Comparison of ENCODE assay signal across 1 cellular context in the genomic region with DNA sequence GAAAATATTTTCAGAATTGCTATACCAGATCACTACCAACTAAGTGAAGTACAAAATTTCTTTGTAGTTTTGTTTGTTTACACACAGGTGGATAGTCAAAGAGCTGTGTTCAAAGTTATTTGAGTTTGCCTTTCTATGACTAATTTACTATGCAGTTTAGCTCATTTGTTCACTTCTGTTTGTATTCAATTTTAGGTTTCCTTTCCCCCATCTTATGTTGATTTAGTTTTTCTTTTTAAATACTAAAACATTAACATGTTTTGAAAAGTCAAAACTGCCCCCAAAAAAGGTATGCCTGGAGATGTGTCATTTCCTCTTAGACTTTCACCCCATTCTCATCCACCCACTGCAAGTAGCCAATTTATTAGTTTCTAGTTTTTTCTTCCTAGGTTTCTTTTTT.
TF ChIP-seq lines count a peak whose summit lies in the region.

No MANE protein-coding gene starts in this region.

TF ChIP-seq in HepG2, 621 proteins besides CTCF, POLR2A, EP300 and RAD21 (continued from another document and continues in another):
- no peak for TF ChIP-seq ZNF143 (CRISPR knock-in tag; IDR thresholded peaks at IDR 0.05)
- no peak for TF ChIP-seq DBP (CRISPR knock-in tag; IDR thresholded peaks at IDR 0.05; ENCODE audit: not compliant biosample characterization)
- no peak for TF ChIP-seq SMAD1 (CRISPR knock-in tag; IDR thresholded peaks at IDR 0.05; ENCODE audit: borderline replicate concordance, low read depth)
- TF ChIP-seq ZNF337 (CRISPR knock-in tag; IDR thresholded peaks at IDR 0.05; ENCODE audit: borderline replicate concordance, low read depth): no peak
- TF ChIP-seq ZNF556 (CRISPR knock-in tag; IDR thresholded peaks at IDR 0.05; ENCODE audit: borderline replicate concordance): no peak
- TF ChIP-seq FOXO4 (CRISPR knock-in tag; conservative IDR thresholded peaks at IDR 0.05): no peak
- TF ChIP-seq MXI1 (IDR thresholded peaks at IDR 0.05; ENCODE audit: borderline replicate concordance, low read depth, low read length): no peak; the same call in 2 of the 3 replicates
- no peak for TF ChIP-seq MYPOP (CRISPR knock-in tag; IDR thresholded peaks at IDR 0.05)
- TF ChIP-seq AHDC1 (CRISPR knock-in tag; IDR thresholded peaks at IDR 0.05; ENCODE audit: borderline replicate concordance): peak; percentile 53; the same call in 1 of the 2 replicates
- TF ChIP-seq MED1 (CRISPR knock-in tag; IDR thresholded peaks at IDR 0.05): 0 out of 2 replicates have a peak, but pooled peaks have one; percentile 29
- no peak for TF ChIP-seq YEATS4 (CRISPR knock-in tag; IDR thresholded peaks at IDR 0.05; ENCODE audit: borderline replicate concordance)
- no peak for TF ChIP-seq NR2F1 (CRISPR knock-in tag; IDR thresholded peaks at IDR 0.05)
- no peak for TF ChIP-seq ZNF672 (CRISPR knock-in tag; IDR thresholded peaks at IDR 0.05)
- no peak for TF ChIP-seq ZZZ3 (CRISPR knock-in tag; IDR thresholded peaks at IDR 0.05; ENCODE audit: borderline replicate concordance)
- no peak for TF ChIP-seq SP5 (CRISPR knock-in tag; IDR thresholded peaks at IDR 0.05; ENCODE audit: borderline replicate concordance, low read depth)
- TF ChIP-seq, protein P1, sequence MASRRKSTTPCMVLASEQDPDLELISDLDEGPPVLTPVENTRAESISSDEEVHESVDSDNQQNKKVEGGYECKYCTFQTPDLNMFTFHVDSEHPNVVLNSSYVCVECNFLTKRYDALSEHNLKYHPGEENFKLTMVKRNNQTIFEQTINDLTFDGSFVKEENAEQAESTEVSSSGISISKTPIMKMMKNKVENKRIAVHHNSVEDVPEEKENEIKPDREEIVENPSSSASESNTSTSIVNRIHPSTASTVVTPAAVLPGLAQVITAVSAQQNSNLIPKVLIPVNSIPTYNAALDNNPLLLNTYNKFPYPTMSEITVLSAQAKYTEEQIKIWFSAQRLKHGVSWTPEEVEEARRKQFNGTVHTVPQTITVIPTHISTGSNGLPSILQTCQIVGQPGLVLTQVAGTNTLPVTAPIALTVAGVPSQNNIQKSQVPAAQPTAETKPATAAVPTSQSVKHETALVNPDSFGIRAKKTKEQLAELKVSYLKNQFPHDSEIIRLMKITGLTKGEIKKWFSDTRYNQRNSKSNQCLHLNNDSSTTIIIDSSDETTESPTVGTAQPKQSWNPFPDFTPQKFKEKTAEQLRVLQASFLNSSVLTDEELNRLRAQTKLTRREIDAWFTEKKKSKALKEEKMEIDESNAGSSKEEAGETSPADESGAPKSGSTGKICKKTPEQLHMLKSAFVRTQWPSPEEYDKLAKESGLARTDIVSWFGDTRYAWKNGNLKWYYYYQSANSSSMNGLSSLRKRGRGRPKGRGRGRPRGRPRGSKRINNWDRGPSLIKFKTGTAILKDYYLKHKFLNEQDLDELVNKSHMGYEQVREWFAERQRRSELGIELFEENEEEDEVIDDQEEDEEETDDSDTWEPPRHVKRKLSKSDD (CRISPR knock-in tag; IDR thresholded peaks at IDR 0.05; ENCODE audit: low read depth): no peak
- no peak for TF ChIP-seq KDM4B (CRISPR knock-in tag; IDR thresholded peaks at IDR 0.05)
- no peak for TF ChIP-seq ERF (CRISPR knock-in tag; IDR thresholded peaks at IDR 0.05)
- no peak for TF ChIP-seq SOX13 (IDR thresholded peaks at IDR 0.05)
- peak in 1 of 2 experiments; percentile 41; a peak in 1 of 4 replicates for TF ChIP-seq SOX13 (CRISPR knock-in tag; conservative IDR thresholded peaks at IDR 0.05 in 1 of 2, IDR thresholded peaks at IDR 0.05 in 1 of 2)
- no peak for TF ChIP-seq CENPX (CRISPR knock-in tag; IDR thresholded peaks at IDR 0.05)
- peak; percentile 26; the same call in 1 of the 2 replicates for TF ChIP-seq ZNF24 (IDR thresholded peaks at IDR 0.05)
- TF ChIP-seq, protein P2, sequence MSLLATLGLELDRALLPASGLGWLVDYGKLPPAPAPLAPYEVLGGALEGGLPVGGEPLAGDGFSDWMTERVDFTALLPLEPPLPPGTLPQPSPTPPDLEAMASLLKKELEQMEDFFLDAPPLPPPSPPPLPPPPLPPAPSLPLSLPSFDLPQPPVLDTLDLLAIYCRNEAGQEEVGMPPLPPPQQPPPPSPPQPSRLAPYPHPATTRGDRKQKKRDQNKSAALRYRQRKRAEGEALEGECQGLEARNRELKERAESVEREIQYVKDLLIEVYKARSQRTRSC (CRISPR knock-in tag; IDR thresholded peaks at IDR 0.05; ENCODE audit: low read depth): no peak
- no peak for TF ChIP-seq DMTF1 (CRISPR knock-in tag; IDR thresholded peaks at IDR 0.05)
- TF ChIP-seq, protein P3, sequence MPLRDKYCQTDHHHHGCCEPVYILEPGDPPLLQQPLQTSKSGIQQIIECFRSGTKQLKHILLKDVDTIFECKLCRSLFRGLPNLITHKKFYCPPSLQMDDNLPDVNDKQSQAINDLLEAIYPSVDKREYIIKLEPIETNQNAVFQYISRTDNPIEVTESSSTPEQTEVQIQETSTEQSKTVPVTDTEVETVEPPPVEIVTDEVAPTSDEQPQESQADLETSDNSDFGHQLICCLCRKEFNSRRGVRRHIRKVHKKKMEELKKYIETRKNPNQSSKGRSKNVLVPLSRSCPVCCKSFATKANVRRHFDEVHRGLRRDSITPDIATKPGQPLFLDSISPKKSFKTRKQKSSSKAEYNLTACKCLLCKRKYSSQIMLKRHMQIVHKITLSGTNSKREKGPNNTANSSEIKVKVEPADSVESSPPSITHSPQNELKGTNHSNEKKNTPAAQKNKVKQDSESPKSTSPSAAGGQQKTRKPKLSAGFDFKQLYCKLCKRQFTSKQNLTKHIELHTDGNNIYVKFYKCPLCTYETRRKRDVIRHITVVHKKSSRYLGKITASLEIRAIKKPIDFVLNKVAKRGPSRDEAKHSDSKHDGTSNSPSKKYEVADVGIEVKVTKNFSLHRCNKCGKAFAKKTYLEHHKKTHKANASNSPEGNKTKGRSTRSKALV (CRISPR knock-in tag; IDR thresholded peaks at IDR 0.05): no peak
- TF ChIP-seq CBX5 (CRISPR knock-in tag; IDR thresholded peaks at IDR 0.05; ENCODE audit: borderline replicate concordance): no peak
- TF ChIP-seq HIVEP1 (CRISPR knock-in tag; IDR thresholded peaks at IDR 0.05): no peak
- TF ChIP-seq ZNF749 (CRISPR knock-in tag; IDR thresholded peaks at IDR 0.05; ENCODE audit: borderline replicate concordance): no peak
- no peak for TF ChIP-seq ZNF326 (CRISPR knock-in tag; IDR thresholded peaks at IDR 0.05; ENCODE audit: borderline replicate concordance)
- TF ChIP-seq ZHX2 (IDR thresholded peaks at IDR 0.05; ENCODE audit: low read depth): no peak
- no peak for TF ChIP-seq ZHX2 (CRISPR knock-in tag; IDR thresholded peaks at IDR 0.05; ENCODE audit: borderline replicate concordance)
- TF ChIP-seq ZNF160 (CRISPR knock-in tag; IDR thresholded peaks at IDR 0.05): no peak
